ENCODE assay signal across 1 cellular context in the genomic region with DNA sequence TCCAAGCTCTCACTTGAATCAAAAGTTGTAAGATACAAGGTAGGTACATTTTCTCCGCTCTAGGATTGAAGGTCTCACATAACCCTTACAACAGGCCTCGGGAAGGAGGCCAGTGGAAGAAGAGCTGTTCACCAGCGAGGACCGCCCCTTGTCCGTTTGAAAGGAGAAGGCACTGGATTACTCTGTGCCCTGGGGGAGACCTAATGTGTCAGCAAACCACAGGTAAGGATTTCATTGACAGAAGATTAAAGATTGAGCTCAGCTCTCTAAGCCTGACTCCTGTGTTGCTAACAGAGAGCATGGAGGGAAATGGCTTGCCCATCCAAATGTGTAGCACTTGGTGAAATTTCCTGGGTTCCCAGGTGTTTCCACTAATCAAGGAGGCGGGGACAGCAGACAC.
TF ChIP-seq lines count a peak whose summit lies in the region.

No MANE protein-coding gene starts in this region.

TF ChIP-seq in GM23338, 12 proteins besides CTCF, POLR2A, EP300 and RAD21:
- TF ChIP-seq, protein P1, sequence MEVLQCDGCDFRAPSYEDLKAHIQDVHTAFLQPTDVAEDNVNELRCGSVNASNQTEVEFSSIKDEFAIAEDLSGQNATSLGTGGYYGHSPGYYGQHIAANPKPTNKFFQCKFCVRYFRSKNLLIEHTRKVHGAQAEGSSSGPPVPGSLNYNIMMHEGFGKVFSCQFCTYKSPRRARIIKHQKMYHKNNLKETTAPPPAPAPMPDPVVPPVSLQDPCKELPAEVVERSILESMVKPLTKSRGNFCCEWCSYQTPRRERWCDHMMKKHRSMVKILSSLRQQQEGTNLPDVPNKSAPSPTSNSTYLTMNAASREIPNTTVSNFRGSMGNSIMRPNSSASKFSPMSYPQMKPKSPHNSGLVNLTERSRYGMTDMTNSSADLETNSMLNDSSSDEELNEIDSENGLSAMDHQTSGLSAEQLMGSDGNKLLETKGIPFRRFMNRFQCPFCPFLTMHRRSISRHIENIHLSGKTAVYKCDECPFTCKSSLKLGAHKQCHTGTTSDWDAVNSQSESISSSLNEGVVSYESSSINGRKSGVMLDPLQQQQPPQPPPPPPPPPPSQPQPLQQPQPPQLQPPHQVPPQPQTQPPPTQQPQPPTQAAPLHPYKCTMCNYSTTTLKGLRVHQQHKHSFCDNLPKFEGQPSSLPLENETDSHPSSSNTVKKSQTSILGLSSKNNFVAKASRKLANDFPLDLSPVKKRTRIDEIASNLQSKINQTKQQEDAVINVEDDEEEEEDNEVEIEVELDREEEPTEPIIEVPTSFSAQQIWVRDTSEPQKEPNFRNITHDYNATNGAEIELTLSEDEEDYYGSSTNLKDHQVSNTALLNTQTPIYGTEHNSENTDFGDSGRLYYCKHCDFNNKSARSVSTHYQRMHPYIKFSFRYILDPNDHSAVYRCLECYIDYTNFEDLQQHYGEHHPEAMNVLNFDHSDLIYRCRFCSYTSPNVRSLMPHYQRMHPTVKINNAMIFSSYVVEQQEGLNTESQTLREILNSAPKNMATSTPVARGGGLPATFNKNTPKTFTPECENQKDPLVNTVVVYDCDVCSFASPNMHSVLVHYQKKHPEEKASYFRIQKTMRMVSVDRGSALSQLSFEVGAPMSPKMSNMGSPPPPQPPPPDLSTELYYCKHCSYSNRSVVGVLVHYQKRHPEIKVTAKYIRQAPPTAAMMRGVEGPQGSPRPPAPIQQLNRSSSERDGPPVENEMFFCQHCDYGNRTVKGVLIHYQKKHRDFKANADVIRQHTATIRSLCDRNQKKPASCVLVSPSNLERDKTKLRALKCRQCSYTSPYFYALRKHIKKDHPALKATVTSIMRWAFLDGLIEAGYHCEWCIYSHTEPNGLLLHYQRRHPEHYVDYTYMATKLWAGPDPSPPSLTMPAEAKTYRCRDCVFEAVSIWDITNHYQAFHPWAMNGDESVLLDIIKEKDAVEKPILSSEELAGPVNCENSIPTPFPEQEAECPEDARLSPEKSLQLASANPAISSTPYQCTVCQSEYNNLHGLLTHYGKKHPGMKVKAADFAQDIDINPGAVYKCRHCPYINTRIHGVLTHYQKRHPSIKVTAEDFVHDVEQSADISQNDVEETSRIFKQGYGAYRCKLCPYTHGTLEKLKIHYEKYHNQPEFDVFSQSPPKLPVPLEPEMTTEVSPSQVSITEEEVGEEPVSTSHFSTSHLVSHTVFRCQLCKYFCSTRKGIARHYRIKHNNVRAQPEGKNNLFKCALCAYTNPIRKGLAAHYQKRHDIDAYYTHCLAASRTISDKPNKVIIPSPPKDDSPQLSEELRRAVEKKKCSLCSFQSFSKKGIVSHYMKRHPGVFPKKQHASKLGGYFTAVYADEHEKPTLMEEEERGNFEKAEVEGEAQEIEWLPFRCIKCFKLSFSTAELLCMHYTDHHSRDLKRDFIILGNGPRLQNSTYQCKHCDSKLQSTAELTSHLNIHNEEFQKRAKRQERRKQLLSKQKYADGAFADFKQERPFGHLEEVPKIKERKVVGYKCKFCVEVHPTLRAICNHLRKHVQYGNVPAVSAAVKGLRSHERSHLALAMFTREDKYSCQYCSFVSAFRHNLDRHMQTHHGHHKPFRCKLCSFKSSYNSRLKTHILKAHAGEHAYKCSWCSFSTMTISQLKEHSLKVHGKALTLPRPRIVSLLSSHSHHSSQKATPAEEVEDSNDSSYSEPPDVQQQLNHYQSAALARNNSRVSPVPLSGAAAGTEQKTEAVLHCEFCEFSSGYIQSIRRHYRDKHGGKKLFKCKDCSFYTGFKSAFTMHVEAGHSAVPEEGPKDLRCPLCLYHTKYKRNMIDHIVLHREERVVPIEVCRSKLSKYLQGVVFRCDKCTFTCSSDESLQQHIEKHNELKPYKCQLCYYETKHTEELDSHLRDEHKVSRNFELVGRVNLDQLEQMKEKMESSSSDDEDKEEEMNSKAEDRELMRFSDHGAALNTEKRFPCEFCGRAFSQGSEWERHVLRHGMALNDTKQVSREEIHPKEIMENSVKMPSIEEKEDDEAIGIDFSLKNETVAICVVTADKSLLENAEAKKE (CRISPR knock-in tag; IDR thresholded peaks at IDR 0.05): no peak
- TF ChIP-seq NANOG (IDR thresholded peaks at IDR 0.05; ENCODE audit: borderline replicate concordance): no peak
- TF ChIP-seq EZH2 (IDR thresholded peaks at IDR 0.05; ENCODE audit: low read depth, unreplicated experiment): no peak
- no peak for TF ChIP-seq POLR2AphosphoS5 (IDR thresholded peaks at IDR 0.05; ENCODE audit: low read depth)
- TF ChIP-seq, protein P2, sequence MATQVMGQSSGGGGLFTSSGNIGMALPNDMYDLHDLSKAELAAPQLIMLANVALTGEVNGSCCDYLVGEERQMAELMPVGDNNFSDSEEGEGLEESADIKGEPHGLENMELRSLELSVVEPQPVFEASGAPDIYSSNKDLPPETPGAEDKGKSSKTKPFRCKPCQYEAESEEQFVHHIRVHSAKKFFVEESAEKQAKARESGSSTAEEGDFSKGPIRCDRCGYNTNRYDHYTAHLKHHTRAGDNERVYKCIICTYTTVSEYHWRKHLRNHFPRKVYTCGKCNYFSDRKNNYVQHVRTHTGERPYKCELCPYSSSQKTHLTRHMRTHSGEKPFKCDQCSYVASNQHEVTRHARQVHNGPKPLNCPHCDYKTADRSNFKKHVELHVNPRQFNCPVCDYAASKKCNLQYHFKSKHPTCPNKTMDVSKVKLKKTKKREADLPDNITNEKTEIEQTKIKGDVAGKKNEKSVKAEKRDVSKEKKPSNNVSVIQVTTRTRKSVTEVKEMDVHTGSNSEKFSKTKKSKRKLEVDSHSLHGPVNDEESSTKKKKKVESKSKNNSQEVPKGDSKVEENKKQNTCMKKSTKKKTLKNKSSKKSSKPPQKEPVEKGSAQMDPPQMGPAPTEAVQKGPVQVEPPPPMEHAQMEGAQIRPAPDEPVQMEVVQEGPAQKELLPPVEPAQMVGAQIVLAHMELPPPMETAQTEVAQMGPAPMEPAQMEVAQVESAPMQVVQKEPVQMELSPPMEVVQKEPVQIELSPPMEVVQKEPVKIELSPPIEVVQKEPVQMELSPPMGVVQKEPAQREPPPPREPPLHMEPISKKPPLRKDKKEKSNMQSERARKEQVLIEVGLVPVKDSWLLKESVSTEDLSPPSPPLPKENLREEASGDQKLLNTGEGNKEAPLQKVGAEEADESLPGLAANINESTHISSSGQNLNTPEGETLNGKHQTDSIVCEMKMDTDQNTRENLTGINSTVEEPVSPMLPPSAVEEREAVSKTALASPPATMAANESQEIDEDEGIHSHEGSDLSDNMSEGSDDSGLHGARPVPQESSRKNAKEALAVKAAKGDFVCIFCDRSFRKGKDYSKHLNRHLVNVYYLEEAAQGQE (IDR thresholded peaks at IDR 0.05; ENCODE audit: unreplicated experiment): no peak
- no peak for TF ChIP-seq ZNF114 (CRISPR knock-in tag; IDR thresholded peaks at IDR 0.05)
- no peak for TF ChIP-seq EZH2phosphoT487 (IDR thresholded peaks at IDR 0.05; ENCODE audit: unreplicated experiment)
- no peak for TF ChIP-seq CREB1 (CRISPR knock-in tag; IDR thresholded peaks at IDR 0.05; ENCODE audit: low read depth)
TF ChIP-seq in GM23338: peak in this region for 0.
